18 cellular contexts compared by ENCODE assay signal in the genomic region with DNA sequence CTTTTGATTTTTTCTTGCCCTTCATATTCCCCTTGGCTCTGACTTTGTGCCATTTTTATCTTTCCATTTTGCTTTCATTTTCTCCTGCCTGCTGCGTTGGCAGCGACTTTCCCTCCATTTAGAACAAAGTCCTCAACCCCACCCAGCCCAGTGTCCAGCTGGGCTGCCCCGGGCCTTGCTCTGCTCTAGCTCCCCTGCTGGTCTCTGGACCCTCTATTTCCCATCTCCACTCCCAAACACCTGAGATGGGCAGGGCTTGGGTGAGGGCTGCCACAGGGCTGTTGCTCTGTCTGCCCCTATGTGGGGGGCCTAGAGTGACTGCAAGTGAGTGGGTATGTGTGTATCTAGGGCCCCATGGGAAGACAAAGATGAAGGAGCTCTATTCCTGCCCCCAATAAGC. TPM values are rescaled to one million over a fixed set of nuclear protein-coding genes. Genes with fewer than 3 reads are reported as not detected.
DNase-seq lines count a peak whose midpoint lies in the region; ATAC-seq and TF ChIP-seq lines count a peak whose summit lies in the region.
"Had no signal": no experiment of that assay in that cellular context is flagged by ENCODE, and none has a peak within 500 bp of the region (broad histone marks: within the 10 kb centered on the region; RNA-seq: fewer than 3 reads in every experiment).

No MANE protein-coding gene starts in this region.

- H3K36me3 Mint-ChIP-seq in activated naive CD4-positive, alpha-beta T cell treated with anti-CD3 and anti-CD28 coated beads, Interleukin-2, amount 50 U/mL, for 24 hours: no peaks in the 10 kb centered on the region

- H3K9me3 ChIP-seq in colonic mucosa (no peaks in the 10 kb centered on the region), right lobe of liver (no peaks in the 10 kb centered on the region), transverse colon (no peaks in the 10 kb centered on the region), ascending aorta (no peaks in the 10 kb centered on the region)
- H3K9me3 ChIP-seq: HAP-1 had no signal

- TF ChIP-seq CTCF in colonic mucosa (IDR thresholded peaks at IDR 0.05) (no peak), right lobe of liver (IDR thresholded peaks at IDR 0.05) (no peak), transverse colon (IDR thresholded peaks at IDR 0.05) (peak in 1 of 5 experiments; percentile 21), ascending aorta (IDR thresholded peaks at IDR 0.05) (no peak)

- H3K36me3 ChIP-seq in colonic mucosa (no peaks in the 10 kb centered on the region), right lobe of liver (no peaks in the 10 kb centered on the region), transverse colon (no peaks in the 10 kb centered on the region), ascending aorta (no peaks in the 10 kb centered on the region)
- H3K36me3 ChIP-seq: HAP-1 had no signal

- H3K4me1 ChIP-seq in colonic mucosa (peaks cover 10% of the 10 kb centered on the region), right lobe of liver (peaks cover 0 to 35% (median 11%) of the 10 kb centered on the region in 4 donors), transverse colon (peaks cover 11 to 31% (median 26%) of the 10 kb centered on the region in 4 donors), ascending aorta (no peaks in the 10 kb centered on the region)

- TF ChIP-seq EP300 in transverse colon (IDR thresholded peaks at IDR 0.05; ENCODE audit: low read depth): no peak

- peak overlapping the region in 1 of 2 donors; percentile 67 for H3K9ac ChIP-seq in colonic mucosa (ENCODE audit: low read depth in 2 of 2, low read length in 2 of 2)

- DNase-seq in activated naive CD4-positive, alpha-beta T cell treated with Interleukin-2 at 50 U/mL for 16 hours: no peak
- DNase-seq in colonic mucosa (peak; percentile 68), right lobe of liver (no peak), transverse colon (peak; percentile 61), ascending aorta (ENCODE audit: low spot score in 2 of 2) (no peak), HuH-7.5 (ENCODE audit: low spot score) (no peak), SKM-1 treated with dmso at 0.1 percent for 144 hours (lab: John Stamatoyannopoulos, UW; ENCODE audit: unreplicated experiment) (no peak)
- DNase-seq: DMS79, IMR-90, Kasumi-1, NCI-H1436, NCI-H2029 treated with DMSO at 0.1 percent for 48 hours, NCI-H510A treated with DMSO at 0.1 percent for 48 hours, OCI-M1 had no signal

- H3K9me3 Mint-ChIP-seq in activated naive CD4-positive, alpha-beta T cell treated with anti-CD3 and anti-CD28 coated beads, Interleukin-2, amount 50 U/mL, for 24 hours: no peaks in the 10 kb centered on the region

- H3K27me3 ChIP-seq in colonic mucosa (no peaks in the 10 kb centered on the region), right lobe of liver (no peaks in the 10 kb centered on the region), transverse colon (no peaks in the 10 kb centered on the region), ascending aorta (no peaks in the 10 kb centered on the region)

- H3K27ac ChIP-seq in colonic mucosa: peak overlapping the region; percentile 76
- H3K27ac ChIP-seq in right lobe of liver: peak overlapping the region in 2 of 3 donors; percentile 43 to 65
- H3K27ac ChIP-seq in transverse colon: peak overlapping the region; percentile 73 to 86 (median 83)
- no peak overlapping the region for H3K27ac ChIP-seq in ascending aorta

- no peak overlapping the region for H3K4me3 Mint-ChIP-seq in activated naive CD4-positive, alpha-beta T cell treated with anti-CD3 and anti-CD28 coated beads, Interleukin-2, amount 50 U/mL, for 24 hours

- H3K27me3 Mint-ChIP-seq in activated naive CD4-positive, alpha-beta T cell treated with anti-CD3 and anti-CD28 coated beads, Interleukin-2, amount 50 U/mL, for 24 hours: no peaks in the 10 kb centered on the region

- H3K4me3 ChIP-seq in colonic mucosa (no peak overlapping the region), right lobe of liver (no peak overlapping the region), transverse colon (no peak overlapping the region), ascending aorta (no peak overlapping the region)
- H3K4me3 ChIP-seq: HAP-1 had no signal

- peak; percentile 20 to 62 (median 46) for ATAC-seq in right lobe of liver

- intact Hi-C loops in colonic mucosa (cut with DNase I) (no loop called here), right lobe of liver (cut with DNase I) (no loop called here), transverse colon (cut with DNase I; ENCODE audit: low total_unique reads) (no loop called here), ascending aorta (cut with DNase I) (no loop called here)

- peak overlapping the region; percentile 8 for H3K27ac Mint-ChIP-seq in activated naive CD4-positive, alpha-beta T cell treated with anti-CD3 and anti-CD28 coated beads, Interleukin-2, amount 50 U/mL, for 24 hours

- no peak for TF ChIP-seq POLR2A in right lobe of liver (IDR thresholded peaks at IDR 0.05)
- TF ChIP-seq POLR2A in transverse colon (IDR thresholded peaks at IDR 0.05): no peak

- peaks cover 5% of the 10 kb centered on the region for H3K4me1 Mint-ChIP-seq in activated naive CD4-positive, alpha-beta T cell treated with anti-CD3 and anti-CD28 coated beads, Interleukin-2, amount 50 U/mL, for 24 hours

- 14% methylated on average over 3 of the region's 3 CpGs for WGBS in right lobe of liver (ENCODE audit: insufficient coverage, low coverage, low lambda C conversion rate, missing lambda C conversion rate)
- WGBS in transverse colon (ENCODE audit: low coverage in 1 of 2), 2 donors: 38 to 40% methylated on average over 1 to 3 of the region's 3 CpGs

- in situ Hi-C loops in transverse colon (cut with MboI; ENCODE audit: low pct_ligation_motif_present in 1 of 4, low pct_unique_long_range_greater_than_20kb in 1 of 4, low sequenced_read_pairs in 3 of 4): no loop called here

RNA-seq across cellular contexts. Expression of gene ADAM15, which starts 7.3 kb away (rescaled TPM):
- total RNA-seq in colonic mucosa: 100 to 1,000 TPM; 101 to 228 TPM
- total RNA-seq in right lobe of liver: 10 to 100 TPM; 16.2 to 33.9 (median 26.4) TPM
- 100 to 1,000 TPM in 3 of 4 donors, 10 to 100 TPM in 1; 90.6 to 196 (median 115) TPM for total RNA-seq in transverse colon
- 610 TPM for total RNA-seq in ascending aorta

RNA-seq across cellular contexts. Expression of gene DCST1, which starts 10.2 kb away (rescaled TPM):
- not detected for total RNA-seq in colonic mucosa
- total RNA-seq in right lobe of liver: not detected
- total RNA-seq in transverse colon: under 1 TPM in 2 of 4 donors, not detected in 2; 0.32 to 0.41 TPM
- total RNA-seq in ascending aorta: not detected
- total RNA-seq: A172, G401, IMR-90 had no signal

RNA-seq across cellular contexts. Expression of gene DCST2, which starts 10.2 kb away (rescaled TPM):
- total RNA-seq in colonic mucosa (1 to 10 TPM; 1.7 to 1.9 TPM), right lobe of liver (1 to 10 TPM in 1 of 6 experiments, under 1 TPM in 4, not detected in 1; 0.72 to 1.4 (median 0.81) TPM), transverse colon (1 to 10 TPM in 3 of 4 donors, not detected in 1; 1.9 to 4.6 (median 4.5) TPM), ascending aorta (0.64 TPM)
- total RNA-seq: IMR-90 had no signal

RNA-seq across cellular contexts. Expression of gene EFNA4, which starts 19.7 kb away (rescaled TPM):
- 10 to 100 TPM; 26.1 to 27.2 TPM for total RNA-seq in colonic mucosa
- 1 to 10 TPM; 2.3 to 6.4 (median 3.0) TPM for total RNA-seq in right lobe of liver
- 10 to 100 TPM; 18.3 to 57.2 (median 37.2) TPM for total RNA-seq in transverse colon
- total RNA-seq in ascending aorta: 11.2 TPM

RNA-seq across cellular contexts. Expression of gene EFNA3, which starts 34.8 kb away (rescaled TPM):
- total RNA-seq in colonic mucosa (10 to 100 TPM; 12.7 to 21.4 TPM), right lobe of liver (1 to 10 TPM in 4 of 6 experiments, under 1 TPM in 2; 0.26 to 4.0 (median 2.5) TPM), transverse colon (1 to 10 TPM; 3.4 to 7.9 (median 7.2) TPM), ascending aorta (1.5 TPM)

Comparison
In these comparisons a context has a peak if more than half of its experiments do, and no peak if none do; other contexts are left out.
1. DNase-seq: peak in colonic mucosa (single experiment) and transverse colon (single experiment); none in activated naive CD4-positive, alpha-beta T cell treated with Interleukin-2 at 50 U/mL for 16 hours (single experiment), right lobe of liver (0 of 3), ascending aorta (0 of 2), HuH-7.5 (single experiment) and SKM-1 treated with dmso at 0.1 percent for 144 hours (single experiment).
2. H3K27ac ChIP-seq: peak in colonic mucosa (single experiment), right lobe of liver (2 of 3) and transverse colon (4 of 4); none in ascending aorta (0 of 2).